In genomic region chr2:105784577-105784976, GRCh38 we compare ENCODE assay signal across 27 cellular contexts. TPM values are rescaled to one million over a fixed set of nuclear protein-coding genes. Genes with fewer than 3 reads are reported as not detected.
DNase-seq lines count a peak whose midpoint lies in the region; ATAC-seq and TF ChIP-seq lines count a peak whose summit lies in the region.
"Had no signal": no experiment of that assay in that cellular context is flagged by ENCODE, and none has a peak within 500 bp of the region (broad histone marks: within the 10 kb centered on the region; RNA-seq: fewer than 3 reads in every experiment).

No MANE protein-coding gene starts in this region.

- peaks cover 2% of the 10 kb centered on the region for H3K36me3 Mint-ChIP-seq in activated naive CD4-positive, alpha-beta T cell treated with anti-CD3 and anti-CD28 coated beads, Interleukin-2, amount 50 U/mL, for 24 hours
- H3K36me3 Mint-ChIP-seq in activated CD8-positive, alpha-beta T cell treated with anti-CD3 and anti-CD28 coated beads for 36 hours (ENCODE audit: low read depth), result peaks cover 29% of the 10 kb centered on the region
- H3K36me3 Mint-ChIP-seq in naive thymus-derived CD8-positive, alpha-beta T cell, result peaks cover 0 to 13% (median 0%) of the 10 kb centered on the region in 3 donors

- peaks cover 100% of the 10 kb centered on the region for H3K4me1 Mint-ChIP-seq in activated naive CD4-positive, alpha-beta T cell treated with anti-CD3 and anti-CD28 coated beads, Interleukin-2, amount 50 U/mL, for 24 hours
- H3K4me1 Mint-ChIP-seq in activated CD8-positive, alpha-beta T cell treated with anti-CD3 and anti-CD28 coated beads for 36 hours (ENCODE audit: low read depth), result peaks cover 94% of the 10 kb centered on the region
- peaks cover 50 to 100% (median 97%) of the 10 kb centered on the region in 4 donors for H3K4me1 Mint-ChIP-seq in naive thymus-derived CD8-positive, alpha-beta T cell

- H3K27ac Mint-ChIP-seq in activated naive CD4-positive, alpha-beta T cell treated with anti-CD3 and anti-CD28 coated beads, Interleukin-2, amount 50 U/mL, for 24 hours, result peak overlapping the region; percentile 97
- H3K27ac Mint-ChIP-seq in activated CD8-positive, alpha-beta T cell treated with anti-CD3 and anti-CD28 coated beads for 36 hours, result peak overlapping the region; percentile 65
- peak overlapping the region; percentile 93 to 97 (median 95) for H3K27ac Mint-ChIP-seq in naive thymus-derived CD8-positive, alpha-beta T cell
- H3K27ac Mint-ChIP-seq: IgD-negative memory B cell had no signal

- ATAC-seq in activated CD8-positive, alpha-beta T cell treated with anti-CD3 and anti-CD28 coated beads for 36 hours, result no peak
- no peak for ATAC-seq in naive thymus-derived CD8-positive, alpha-beta T cell
- ATAC-seq in HG03175 (IDR thresholded peaks at IDR 0.05; ENCODE audit: unreplicated experiment), result no peak

- DNase-seq in activated naive CD4-positive, alpha-beta T cell treated with Interleukin-2 at 50 U/mL for 16 hours, result no peak
- DNase-seq in HL-60 (ENCODE audit: low read depth in 1 of 2, low spot score in 1 of 2), result peak in 1 of 2 experiments; percentile 38
- DNase-seq in activated CD8-positive, alpha-beta T cell treated with anti-CD3 and anti-CD28 coated beads for 36 hours, result no peak
- DNase-seq in naive thymus-derived CD8-positive, alpha-beta T cell, result no peak
- DNase-seq in COLO668 (lab: John Stamatoyannopoulos, UW; ENCODE audit: unreplicated experiment), result no peak
- DNase-seq in NCI-H1048 (lab: John Stamatoyannopoulos, UW), result no peak
- DNase-seq: activated CD4-positive, alpha-beta T cell treated with anti-CD3 and anti-CD28 coated beads, Interleukin-2, amount 50 U/mL, for 1 hour; activated naive CD4-positive, alpha-beta T cell; BE2C; DND-41; effector memory CD4-positive, alpha-beta T cell; erythroblast; H9; islet precursor cell; left ventricle myocardium inferior; NCI-H1417; NCI-H345; NCI-H748 treated with DMSO at 0.1 percent for 48 hours; occipital lobe; RPMI8226; transverse colon; WERI-Rb-1 had no signal

- peak overlapping the region; percentile 59 for H3K27ac ChIP-seq in HL-60 (replicated peaks)
- H3K27ac ChIP-seq: coronary artery, left ventricle myocardium inferior, SK-N-MC, transverse colon, WERI-Rb-1 had no signal

- no peaks in the 10 kb centered on the region for H3K9me3 Mint-ChIP-seq in activated naive CD4-positive, alpha-beta T cell treated with anti-CD3 and anti-CD28 coated beads, Interleukin-2, amount 50 U/mL, for 24 hours
- H3K9me3 Mint-ChIP-seq in activated CD8-positive, alpha-beta T cell treated with anti-CD3 and anti-CD28 coated beads for 36 hours, result no peaks in the 10 kb centered on the region
- no peaks in the 10 kb centered on the region for H3K9me3 Mint-ChIP-seq in naive thymus-derived CD8-positive, alpha-beta T cell
- H3K9me3 Mint-ChIP-seq: H9, IgD-negative memory B cell had no signal

- no peak overlapping the region for H3K4me3 ChIP-seq in HL-60 (replicated peaks; ENCODE audit: insufficient read depth, low read length)
- H3K4me3 ChIP-seq: coronary artery, left ventricle myocardium inferior, SK-N-MC, transverse colon had no signal

- H3K27me3 Mint-ChIP-seq in activated naive CD4-positive, alpha-beta T cell treated with anti-CD3 and anti-CD28 coated beads, Interleukin-2, amount 50 U/mL, for 24 hours, result no peaks in the 10 kb centered on the region
- no peaks in the 10 kb centered on the region for H3K27me3 Mint-ChIP-seq in activated CD8-positive, alpha-beta T cell treated with anti-CD3 and anti-CD28 coated beads for 36 hours
- H3K27me3 Mint-ChIP-seq in naive thymus-derived CD8-positive, alpha-beta T cell, result no peaks in the 10 kb centered on the region
- H3K27me3 Mint-ChIP-seq: IgD-negative memory B cell had no signal

- peak overlapping the region; percentile 37 for H3K4me3 Mint-ChIP-seq in activated naive CD4-positive, alpha-beta T cell treated with anti-CD3 and anti-CD28 coated beads, Interleukin-2, amount 50 U/mL, for 24 hours
- H3K4me3 Mint-ChIP-seq in activated CD8-positive, alpha-beta T cell treated with anti-CD3 and anti-CD28 coated beads for 36 hours, result no peak overlapping the region
- H3K4me3 Mint-ChIP-seq in naive thymus-derived CD8-positive, alpha-beta T cell, result peak overlapping the region in 9 of 10 donors; percentile 58 to 91 (median 81)
- H3K4me3 Mint-ChIP-seq: H9, IgD-negative memory B cell had no signal

- H3K27me3 ChIP-seq in HL-60 (ENCODE audit: insufficient read depth, poor library complexity, severe bottlenecking), result no peaks in the 10 kb centered on the region
- H3K27me3 ChIP-seq: BE2C, transverse colon had no signal

- intact Hi-C loops in activated CD8-positive, alpha-beta T cell treated with anti-CD3 and anti-CD28 coated beads for 36 hours (cut with micrococcal nuclease), result no loop called here

- CTCF ChIA-PET in activated CD8-positive, alpha-beta T cell treated with anti-CD3 and anti-CD28 coated beads for 36 hours (lab: Charles Lee), result no interaction called here

- TF ChIP-seq CTCF in HL-60 (IDR thresholded peaks at IDR 0.05; ENCODE audit: insufficient read depth, low read length), result no peak
- TF ChIP-seq CTCF in activated CD8-positive, alpha-beta T cell treated with anti-CD3 and anti-CD28 coated beads for 36 hours (IDR thresholded peaks at IDR 0.05), result no peak

- POLR2A ChIA-PET in activated CD8-positive, alpha-beta T cell treated with anti-CD3 and anti-CD28 coated beads for 36 hours (lab: Charles Lee), result interaction anchor here (1.5 to 2.4 kb wide), 3 partner anchors 11 to 19 kb away, joined by 4 to 11 read pairs (median 6); no protein-coding TSS in a partner anchor
- POLR2A ChIA-PET in naive thymus-derived CD8-positive, alpha-beta T cell (lab: Charles Lee), result interaction anchor here (1.0 to 4.0 kb wide), 3 partner anchors 39 to 310 kb away, joined by 3 to 15 read pairs (median 8); no protein-coding TSS in a partner anchor

RNA-seq across cellular contexts. Expression of gene NCK2, which starts 39.9 kb away (rescaled TPM):
- 10 to 100 TPM; 68.3 to 69.7 TPM for total RNA-seq in activated CD8-positive, alpha-beta T cell treated with anti-CD3 and anti-CD28 coated beads for 36 hours
- total RNA-seq in naive thymus-derived CD8-positive, alpha-beta T cell, result 100 to 1,000 TPM; 119 to 124 TPM
- polyA plus RNA-seq in naive thymus-derived CD8-positive, alpha-beta T cell, result 100 to 1,000 TPM in 1 of 3 donors, 10 to 100 TPM in 2; 36.6 to 110 (median 67.8) TPM
